Comparison of ENCODE assay signal across 8 cellular contexts in genomic region chr11:122656073-122656630, GRCh38. TPM values are rescaled to one million over a fixed set of nuclear protein-coding genes. Genes with fewer than 3 reads are reported as not detected.
DNase-seq lines count a peak whose midpoint lies in the region; FAIRE-seq and TF ChIP-seq lines count a peak whose summit lies in the region.

No MANE protein-coding gene starts in this region.

- peak overlapping the region; percentile 51; the same call in 1 of the 2 replicates for H3K9ac ChIP-seq in iPS-20b (ENCODE audit: low read depth, low read length)

- H3K36me3 ChIP-seq in iPS-20b (ENCODE audit: insufficient read depth, low read depth, low read length) = no peaks in the 10 kb centered on the region
- H3K36me3 ChIP-seq in small intestine (ENCODE audit: control insufficient read depth in 2 of 2, insufficient read depth in 2 of 2, low read length in 2 of 2) = no peaks in the 10 kb centered on the region

- TF ChIP-seq CTCF in GM20000 (IDR thresholded peaks at IDR 0.05; ENCODE audit: extremely low read depth, missing control alignments) (no peak), astrocyte of the cerebellum (IDR thresholded peaks at IDR 0.05; ENCODE audit: low read depth, low read length, missing control alignments) (no peak)

- 0 to 1% (median 0%) methylated on average over 58 to 66 of the region's 66 CpGs for WGBS in small intestine, 3 donors

- H3K27me3 ChIP-seq in iPS-20b (ENCODE audit: insufficient read depth, low read length) = peaks cover 38% of the 10 kb centered on the region
- H3K27me3 ChIP-seq in small intestine (ENCODE audit: control insufficient read depth in 2 of 2, insufficient read depth in 2 of 2, low read length in 2 of 2) = no peaks in the 10 kb centered on the region

- DNase-seq in CD1c-positive myeloid dendritic cell (ENCODE audit: extremely low spot score) (peak; percentile 68), GM20000 (ENCODE audit: low spot score) (peak; percentile 68), HK-2 (ENCODE audit: unreplicated experiment) (peak; percentile 66), T-helper 22 cell (ENCODE audit: low read depth) (peak; percentile 17), astrocyte of the cerebellum (ENCODE audit: low read depth) (no peak), small intestine (peak; percentile 34), MV-4-11 (lab: John Stamatoyannopoulos, UW) (no peak)

- no peak overlapping the region for H3K27ac ChIP-seq in iPS-20b (ENCODE audit: low read length)
- H3K27ac ChIP-seq in small intestine (ENCODE audit: low read depth in 1 of 2, low read length in 1 of 2) = peak overlapping the region; percentile 47 to 95

- in situ Hi-C loops in astrocyte of the cerebellum (cut with HindIII; ENCODE audit: low sequenced_read_pairs) = no loop called here

- no peak for FAIRE-seq in small intestine (lab: Jason Lieb, UNC)

- H3K4me3 ChIP-seq in astrocyte of the cerebellum (ENCODE audit: low read depth, low read length) (peak overlapping the region; percentile 85), iPS-20b (ENCODE audit: low read length) (peak overlapping the region; percentile 90), small intestine (ENCODE audit: low read depth in 1 of 2, low read length in 2 of 2) (peak overlapping the region; percentile 78 to 81)

- H3K4me1 ChIP-seq in iPS-20b (ENCODE audit: insufficient read depth, low read length) (no peaks in the 10 kb centered on the region), small intestine (ENCODE audit: control insufficient read depth in 2 of 2, insufficient read depth in 1 of 2, low read depth in 1 of 2, low read length in 1 of 2) (peaks cover 0 to 4% of the 10 kb centered on the region in 2 donors)

- H3K9me3 ChIP-seq in iPS-20b (ENCODE audit: insufficient read depth, low read depth, low read length) (no peaks in the 10 kb centered on the region), small intestine (ENCODE audit: control insufficient read depth, low read depth) (no peaks in the 10 kb centered on the region)

RNA-seq across cellular contexts. Expression of gene UBASH3B, which starts 0.6 kb away (rescaled TPM):
- polyA plus RNA-seq in small intestine = 1 to 10 TPM in 1 of 3 donors, under 1 TPM in 2; 0.89 to 1.1 (median 0.95) TPM

Comparison
In these comparisons a context has a peak if more than half of its experiments do, and no peak if none do; other contexts are left out.
1. DNase-seq: peak in CD1c-positive myeloid dendritic cell (single experiment), GM20000 (single experiment), HK-2 (single experiment), T-helper 22 cell (single experiment) and small intestine (single experiment); none in astrocyte of the cerebellum (single experiment) and MV-4-11 (single experiment).
2. Peak in every context shown above with its lines, with median percentiles within 50 percentile points of each other: H3K4me3 ChIP-seq.